26 cellular contexts compared by ENCODE assay signal in genomic region chr6:152093711-152094110, GRCh38.
"Had no signal": no experiment of that assay in that cellular context is flagged by ENCODE, and none has a peak within 500 bp of the region (broad histone marks: within the 10 kb centered on the region; RNA-seq: fewer than 3 reads in every experiment).

No MANE protein-coding gene starts in this region.

- DNase-seq: activated CD4-positive, alpha-beta T cell treated with anti-CD3 and anti-CD28 coated beads for 1 hour; activated CD4-positive, alpha-beta T cell treated with anti-CD3 and anti-CD28 coated beads, Interleukin-2, amount 50 U/mL, for 1 hour; activated CD8-positive, alpha-beta T cell treated with anti-CD3 and anti-CD28 coated beads, Interleukin-2, amount 10 ng/mL, durations not matched to agents 7 days and 5 days; activated naive CD4-positive, alpha-beta T cell; activated T-cell treated with anti-CD3 and anti-CD28 coated beads, Interleukin-2, amount 50 U/mL, for 1 hour; adrenal gland; heart left ventricle; islet precursor cell; left cardiac atrium; lower lobe of right lung; naive thymus-derived CD8-positive, alpha-beta T cell; spleen; stimulated activated CD4-positive, alpha-beta T cell treated with anti-CD3 and anti-CD28 coated beads, Interleukin-4, amount 100 ng/mL, for 1 hour; stimulated activated naive CD4-positive, alpha-beta T cell treated with Interleukin-2 at 50 U/mL for 16 hours; T-cell had no signal

- H3K9me3 Mint-ChIP-seq: activated T-helper 17 cell treated with anti-CD3 and anti-CD28 coated beads, Interleukin-2, amount 50 U/mL, for 72 hours; mesothelial cell of epicardium; naive thymus-derived CD8-positive, alpha-beta T cell; T-cell; T-helper 2 cell treated with Interferon-gamma antibody and Interleukin-4, amounts not matched to agents 5 μg/mL and 100 μg/mL, for 36 hours had no signal

- ATAC-seq: activated CD8-positive, alpha-beta T cell treated with anti-CD3 and anti-CD28 coated beads, Interleukin-2, amount 10 ng/mL, durations not matched to agents 7 days and 5 days; activated T-helper 17 cell treated with anti-CD3 and anti-CD28 coated beads, Interleukin-2, amount 50 U/mL, for 72 hours; heart left ventricle; left cardiac atrium; lower lobe of right lung; naive thymus-derived CD8-positive, alpha-beta T cell; T-cell had no signal

- H3K27me3 Mint-ChIP-seq: activated naive CD8-positive, alpha-beta T cell; activated T-helper 17 cell treated with anti-CD3 and anti-CD28 coated beads, Interleukin-2, amount 50 U/mL, for 72 hours; T-cell had no signal

- H3K9me3 ChIP-seq: adrenal gland, ascending aorta, breast epithelium, heart left ventricle, lower lobe of right lung, right atrium auricular region, spleen, thoracic aorta had no signal

- H3K27me3 ChIP-seq: adrenal gland, ascending aorta, breast epithelium, heart left ventricle, right atrium auricular region, spleen had no signal

- H3K27ac ChIP-seq: lower lobe of right lung, right atrium auricular region, spleen had no signal

- H3K4me1 Mint-ChIP-seq: activated T-helper 17 cell treated with anti-CD3 and anti-CD28 coated beads, Interleukin-2, amount 50 U/mL, for 72 hours; mesothelial cell of epicardium; T-cell had no signal

- H3K4me3 Mint-ChIP-seq: activated CD8-positive, alpha-beta T cell treated with anti-CD3 and anti-CD28 coated beads, Interleukin-2, amount 10 ng/mL, durations not matched to agents 7 days and 5 days; activated naive CD8-positive, alpha-beta T cell; activated T-helper 17 cell treated with anti-CD3 and anti-CD28 coated beads, Interleukin-2, amount 50 U/mL, for 72 hours; mesothelial cell of epicardium; naive thymus-derived CD8-positive, alpha-beta T cell; T-cell; T-helper 2 cell treated with Interferon-gamma antibody and Interleukin-4, amounts not matched to agents 5 μg/mL and 100 μg/mL, for 36 hours; type B pancreatic cell had no signal

- H3K27ac Mint-ChIP-seq: activated CD8-positive, alpha-beta T cell treated with anti-CD3 and anti-CD28 coated beads, Interleukin-2, amount 10 ng/mL, durations not matched to agents 7 days and 5 days; activated naive CD8-positive, alpha-beta T cell; activated T-helper 17 cell treated with anti-CD3 and anti-CD28 coated beads, Interleukin-2, amount 50 U/mL, for 72 hours; mesothelial cell of epicardium; naive thymus-derived CD8-positive, alpha-beta T cell; progenitor cell of endocrine pancreas; T-cell; T-helper 2 cell treated with Interferon-gamma antibody and Interleukin-4, amounts not matched to agents 5 μg/mL and 100 μg/mL, for 36 hours; type B pancreatic cell had no signal

- H3K36me3 ChIP-seq: adrenal gland, ascending aorta, breast epithelium, heart left ventricle, lower lobe of right lung, right atrium auricular region, spleen, thoracic aorta had no signal

- H3K4me3 ChIP-seq: adrenal gland, ascending aorta, breast epithelium, coronary artery, heart left ventricle, lower lobe of right lung, right atrium auricular region, spleen, thoracic aorta had no signal

- H3K36me3 Mint-ChIP-seq: activated naive CD8-positive, alpha-beta T cell; mesothelial cell of epicardium; naive thymus-derived CD8-positive, alpha-beta T cell; T-cell; type B pancreatic cell had no signal

- H3K4me1 ChIP-seq: spleen had no signal
